10 cellular contexts compared by ENCODE assay signal in the genomic region with DNA sequence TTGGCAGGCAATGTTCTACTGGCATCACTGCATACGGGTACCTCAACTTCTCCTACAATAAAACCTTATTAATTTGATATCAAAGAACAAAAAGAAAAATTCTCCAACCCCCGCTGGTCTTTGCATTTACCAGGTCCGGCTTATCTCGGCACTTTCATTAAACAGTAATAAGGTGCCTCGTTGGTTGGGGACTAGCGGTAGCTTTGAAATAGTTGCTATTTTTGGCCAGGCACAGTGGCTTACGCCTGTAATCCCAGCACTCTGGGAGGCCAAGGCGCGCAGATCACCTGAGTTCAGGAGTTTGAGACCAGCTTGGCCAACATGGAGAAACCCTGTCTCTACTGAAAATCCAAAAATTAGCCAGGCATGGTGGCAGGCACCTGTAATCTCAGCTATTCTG.
"Had no signal": no experiment of that assay in that cellular context is flagged by ENCODE, and none has a peak within 500 bp of the region (broad histone marks: within the 10 kb centered on the region; RNA-seq: fewer than 3 reads in every experiment).

No MANE protein-coding gene starts in this region.

- H3K27ac Mint-ChIP-seq: GM23338, H9, HFFc6 had no signal

- H3K27ac ChIP-seq: GM23248 had no signal

- H3K4me1 ChIP-seq: HAP-1 had no signal

- H3K4me3 ChIP-seq: GM23248, GM23338, HAP-1 had no signal

- H3K9me3 ChIP-seq: HAP-1 had no signal

- FAIRE-seq: H1, H54 had no signal

- DNase-seq: GM23248, GOT3, H9, HCEC 1CT, HFFc6 had no signal

- H3K36me3 ChIP-seq: HAP-1 had no signal

- ATAC-seq: GM23338, HCT116 had no signal
